In the genomic region with DNA sequence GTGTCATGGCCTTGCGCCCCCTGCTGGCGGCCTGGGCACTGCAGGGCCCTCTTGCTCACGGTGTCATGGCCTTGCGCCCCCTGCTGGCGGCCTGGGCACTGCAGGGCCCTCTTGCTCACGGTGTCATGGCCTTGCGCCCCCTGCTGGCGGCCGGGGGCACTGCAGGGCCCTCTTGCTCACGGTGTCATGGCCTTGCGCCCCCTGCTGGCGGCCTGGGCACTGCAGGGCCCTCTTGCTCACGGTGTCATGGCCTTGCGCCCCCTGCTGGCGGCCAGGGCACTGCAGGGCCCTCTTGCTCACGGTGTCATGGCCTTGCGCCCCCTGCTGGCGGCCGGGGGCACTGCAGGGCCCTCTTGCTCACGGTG, we compare ENCODE assay signal across 1 cellular context.
TF ChIP-seq lines count a peak whose summit lies in the region.

No MANE protein-coding gene starts in this region.

TF ChIP-seq in HepG2, 621 proteins besides CTCF, POLR2A, EP300 and RAD21:
- TF ChIP-seq, protein P1, sequence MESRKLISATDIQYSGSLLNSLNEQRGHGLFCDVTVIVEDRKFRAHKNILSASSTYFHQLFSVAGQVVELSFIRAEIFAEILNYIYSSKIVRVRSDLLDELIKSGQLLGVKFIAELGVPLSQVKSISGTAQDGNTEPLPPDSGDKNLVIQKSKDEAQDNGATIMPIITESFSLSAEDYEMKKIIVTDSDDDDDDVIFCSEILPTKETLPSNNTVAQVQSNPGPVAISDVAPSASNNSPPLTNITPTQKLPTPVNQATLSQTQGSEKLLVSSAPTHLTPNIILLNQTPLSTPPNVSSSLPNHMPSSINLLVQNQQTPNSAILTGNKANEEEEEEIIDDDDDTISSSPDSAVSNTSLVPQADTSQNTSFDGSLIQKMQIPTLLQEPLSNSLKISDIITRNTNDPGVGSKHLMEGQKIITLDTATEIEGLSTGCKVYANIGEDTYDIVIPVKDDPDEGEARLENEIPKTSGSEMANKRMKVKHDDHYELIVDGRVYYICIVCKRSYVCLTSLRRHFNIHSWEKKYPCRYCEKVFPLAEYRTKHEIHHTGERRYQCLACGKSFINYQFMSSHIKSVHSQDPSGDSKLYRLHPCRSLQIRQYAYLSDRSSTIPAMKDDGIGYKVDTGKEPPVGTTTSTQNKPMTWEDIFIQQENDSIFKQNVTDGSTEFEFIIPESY (CRISPR knock-in tag; IDR thresholded peaks at IDR 0.05): peak; percentile 82
TF ChIP-seq in HepG2: peak in this region for 1; not testable (repeated sequence) for 620.
